13 cellular contexts compared by ENCODE assay signal in genomic region chr15:68542771-68543544, GRCh38. TPM values are rescaled to one million over a fixed set of nuclear protein-coding genes. Genes with fewer than 3 reads are reported as not detected.
DNase-seq lines count a peak whose midpoint lies in the region; TF ChIP-seq lines count a peak whose summit lies in the region.
"Had no signal": no experiment of that assay in that cellular context is flagged by ENCODE, and none has a peak within 500 bp of the region (broad histone marks: within the 10 kb centered on the region; RNA-seq: fewer than 3 reads in every experiment).

No MANE protein-coding gene starts in this region.

- TF ChIP-seq CTCF in ovary (IDR thresholded peaks at IDR 0.05): no peak

- intact Hi-C loops in ovary (cut with DNase I): no loop called here

- peak; percentile 9 for TF ChIP-seq EP300 in ovary (IDR thresholded peaks at IDR 0.05)

- H3K27me3 ChIP-seq in ovary: no peaks in the 10 kb centered on the region

- DNase-seq in AG20443 (ENCODE audit: low spot score) (peak; percentile 93), amniotic stem cell (lab: John Stamatoyannopoulos, UW) (peak; percentile 44), glomerular visceral epithelial cell (ENCODE audit: extremely low spot score) (peak; percentile 53), ovary (peak in 4 of 5 donors; percentile 54 to 80 (median 62)), NCI-H146 treated with DMSO at 0.1 percent for 48 hours (lab: John Stamatoyannopoulos, UW; ENCODE audit: unreplicated experiment) (no peak)
- no peak for DNase-seq in activated CD8-positive, alpha-beta memory T cell treated with anti-CD3 and anti-CD28 coated beads, Interleukin-2, amount 50 U/mL, for 48 hours
- no peak for DNase-seq in activated CD8-positive, alpha-beta memory T cell treated with anti-CD3 and anti-CD28 coated beads, Interleukin-2, amount 50 U/mL, for 4 hours
- DNase-seq in stimulated activated CD4-positive, alpha-beta T cell treated with anti-CD3 and anti-CD28 coated beads, Interleukin-2, amount 100 ng/mL, for 24 hours: no peak
- DNase-seq: activated T-cell treated with anti-CD3 and anti-CD28 coated beads, Interleukin-2, amount 50 U/mL, for 48 hours; COR-L47; MV-4-11; stimulated activated naive CD8-positive, alpha-beta T cell treated with anti-CD3 and anti-CD28 coated beads, Interleukin-15, amount 100 ng/mL, for 72 hours had no signal

- no peaks in the 10 kb centered on the region for H3K36me3 ChIP-seq in ovary

- H3K27ac ChIP-seq in ovary: peak overlapping the region in 1 of 2 donors; percentile 48
- H3K27ac ChIP-seq: parathyroid adenoma had no signal

- H3K4me1 ChIP-seq in ovary (ENCODE audit: insufficient read depth): peaks cover 11% of the 10 kb centered on the region
- H3K4me1 ChIP-seq: parathyroid adenoma had no signal

- 24 to 32% (median 30%) methylated on average over 5 of the region's 5 CpGs for WGBS in ovary, 3 donors

- H3K9me3 ChIP-seq in ovary: no peaks in the 10 kb centered on the region

- no peak for TF ChIP-seq POLR2A in ovary (IDR thresholded peaks at IDR 0.05)

- H3K4me3 ChIP-seq in ovary: no peak overlapping the region

RNA-seq across cellular contexts. Expression of gene CORO2B, which starts 35.8 kb away (rescaled TPM):
- total RNA-seq in ovary: 10 to 100 TPM in 6 of 7 donors, 1 to 10 TPM in 1; 7.5 to 61.0 (median 22.8) TPM
- 10 to 100 TPM; 11.3 to 12.4 TPM for polyA plus RNA-seq in ovary

Comparison
In these comparisons a context has a peak if more than half of its experiments do, and no peak if none do; other contexts are left out.
1. DNase-seq: peak in AG20443 (single experiment), amniotic stem cell (single experiment), glomerular visceral epithelial cell (single experiment) and ovary (4 of 5); none in NCI-H146 treated with DMSO at 0.1 percent for 48 hours (single experiment), activated CD8-positive, alpha-beta memory T cell treated with anti-CD3 and anti-CD28 coated beads, Interleukin-2, amount 50 U/mL, for 48 hours (single experiment), activated CD8-positive, alpha-beta memory T cell treated with anti-CD3 and anti-CD28 coated beads, Interleukin-2, amount 50 U/mL, for 4 hours (single experiment) and stimulated activated CD4-positive, alpha-beta T cell treated with anti-CD3 and anti-CD28 coated beads, Interleukin-2, amount 100 ng/mL, for 24 hours (0 of 2).